In the genomic region with DNA sequence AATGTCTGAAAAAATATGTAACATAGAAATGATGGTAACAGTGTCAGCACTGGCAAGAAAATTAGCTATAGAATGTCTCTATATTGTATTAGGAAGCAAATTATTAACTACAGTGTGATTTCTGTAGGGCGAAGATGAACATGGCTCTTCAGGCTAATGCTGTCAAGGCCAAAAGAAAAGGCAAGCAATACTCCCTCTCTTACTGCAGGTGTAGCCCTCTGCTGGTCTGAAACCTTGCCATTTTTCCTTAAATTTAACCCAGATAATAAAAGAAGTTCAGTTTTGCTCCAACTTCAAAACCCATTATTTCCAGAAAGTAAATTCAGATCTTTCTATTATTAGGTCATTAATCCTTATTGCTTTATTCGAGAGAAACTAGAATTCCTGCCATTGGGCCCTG, we compare ENCODE assay signal across 1 cellular context.
TF ChIP-seq lines count a peak whose summit lies in the region.

No MANE protein-coding gene starts in this region.

TF ChIP-seq in A549, 52 proteins besides CTCF, POLR2A, EP300 and RAD21 (continued from another document):
- TF ChIP-seq CHD4 (IDR thresholded peaks at IDR 0.05; ENCODE audit: borderline replicate concordance) (no peak), ZNF302 (CRISPR knock-in tag; IDR thresholded peaks at IDR 0.05) (no peak), ZSCAN20 (CRISPR knock-in tag; IDR thresholded peaks at IDR 0.05) (no peak)
- TF ChIP-seq, protein P1, sequence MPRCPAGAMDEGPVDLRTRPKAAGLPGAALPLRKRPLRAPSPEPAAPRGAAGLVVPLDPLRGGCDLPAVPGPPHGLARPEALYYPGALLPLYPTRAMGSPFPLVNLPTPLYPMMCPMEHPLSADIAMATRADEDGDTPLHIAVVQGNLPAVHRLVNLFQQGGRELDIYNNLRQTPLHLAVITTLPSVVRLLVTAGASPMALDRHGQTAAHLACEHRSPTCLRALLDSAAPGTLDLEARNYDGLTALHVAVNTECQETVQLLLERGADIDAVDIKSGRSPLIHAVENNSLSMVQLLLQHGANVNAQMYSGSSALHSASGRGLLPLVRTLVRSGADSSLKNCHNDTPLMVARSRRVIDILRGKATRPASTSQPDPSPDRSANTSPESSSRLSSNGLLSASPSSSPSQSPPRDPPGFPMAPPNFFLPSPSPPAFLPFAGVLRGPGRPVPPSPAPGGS (IDR thresholded peaks at IDR 0.05) = no peak
- TF ChIP-seq, protein P2, sequence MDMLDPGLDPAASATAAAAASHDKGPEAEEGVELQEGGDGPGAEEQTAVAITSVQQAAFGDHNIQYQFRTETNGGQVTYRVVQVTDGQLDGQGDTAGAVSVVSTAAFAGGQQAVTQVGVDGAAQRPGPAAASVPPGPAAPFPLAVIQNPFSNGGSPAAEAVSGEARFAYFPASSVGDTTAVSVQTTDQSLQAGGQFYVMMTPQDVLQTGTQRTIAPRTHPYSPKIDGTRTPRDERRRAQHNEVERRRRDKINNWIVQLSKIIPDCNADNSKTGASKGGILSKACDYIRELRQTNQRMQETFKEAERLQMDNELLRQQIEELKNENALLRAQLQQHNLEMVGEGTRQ (IDR thresholded peaks at IDR 0.05) = no peak
